Comparison of ENCODE assay signal across 28 cellular contexts in genomic region chr18:54726143-54726542, GRCh38.
"Had no signal": no experiment of that assay in that cellular context is flagged by ENCODE, and none has a peak within 500 bp of the region (broad histone marks: within the 10 kb centered on the region; RNA-seq: fewer than 3 reads in every experiment).

No MANE protein-coding gene starts in this region.

- H3K36me3 ChIP-seq: colonic mucosa, esophagus muscularis mucosa, esophagus squamous epithelium, gastrocnemius medialis, gastroesophageal sphincter, heart left ventricle, heart right ventricle had no signal

- H3K27me3 ChIP-seq: colonic mucosa, dorsolateral prefrontal cortex, esophagus muscularis mucosa, esophagus squamous epithelium, foreskin keratinocyte, gastrocnemius medialis had no signal

- DNase-seq: colonic mucosa; cortex of kidney; dermis blood vessel endothelial cell; dorsolateral prefrontal cortex; effector CD4-positive, alpha-beta T cell; effector CD8-positive, alpha-beta T cell; effector memory CD4-positive, alpha-beta T cell; effector memory CD8-positive, alpha-beta T cell; endodermal cell; erythroblast; esophagus squamous epithelium; foreskin fibroblast; foreskin keratinocyte; foreskin melanocyte; gastrocnemius medialis; glutamatergic neuron; head of caudate nucleus; heart left ventricle; heart right ventricle had no signal

- H3K9me3 ChIP-seq: colonic mucosa, esophagus muscularis mucosa, esophagus squamous epithelium, gastrocnemius medialis, gastroesophageal sphincter, heart left ventricle had no signal

- ATAC-seq: effector memory CD8-positive, alpha-beta T cell; esophagus mucosa; foreskin keratinocyte; gastrocnemius medialis; gastroesophageal sphincter; heart left ventricle; heart right ventricle had no signal

- H3K4me3 ChIP-seq: colonic mucosa, coronary artery, dorsolateral prefrontal cortex, esophagus muscularis mucosa, esophagus squamous epithelium, gastrocnemius medialis, gastroesophageal sphincter, heart left ventricle, heart right ventricle had no signal

- H3K27ac ChIP-seq: colonic mucosa, coronary artery, dorsolateral prefrontal cortex, epithelial cell of prostate, esophagus muscularis mucosa, esophagus squamous epithelium, foreskin keratinocyte, gastrocnemius medialis, gastroesophageal sphincter, heart left ventricle, heart right ventricle had no signal

- H3K4me1 ChIP-seq: colonic mucosa, esophagus muscularis mucosa, esophagus squamous epithelium, foreskin keratinocyte, gastrocnemius medialis, gastroesophageal sphincter, heart left ventricle, heart right ventricle had no signal

- FAIRE-seq: colon, endometrium, endothelial cell of umbilical vein, frontal cortex had no signal
